Comparison of ENCODE assay signal across 10 cellular contexts in genomic region chr19:38721977-38722773, GRCh38. TPM values are rescaled to one million over a fixed set of nuclear protein-coding genes. Genes with fewer than 3 reads are reported as not detected.
DNase-seq lines count a peak whose midpoint lies in the region; ATAC-seq and TF ChIP-seq lines count a peak whose summit lies in the region.
"Had no signal": no experiment of that assay in that cellular context is flagged by ENCODE, and none has a peak within 500 bp of the region (broad histone marks: within the 10 kb centered on the region; RNA-seq: fewer than 3 reads in every experiment).

No MANE protein-coding gene starts in this region.

- peak overlapping the region; percentile 62 to 93 (median 89) for H3K27ac ChIP-seq in heart right ventricle
- H3K27ac ChIP-seq in urinary bladder (ENCODE audit: low read depth) = peak overlapping the region; percentile 38

- H3K4me3 ChIP-seq in heart right ventricle (peak overlapping the region in 1 of 10 donors; percentile 7), urinary bladder (ENCODE audit: low read depth, low read length) (no peak overlapping the region)

- no peaks in the 10 kb centered on the region for H3K9me3 ChIP-seq in heart right ventricle

- no peaks in the 10 kb centered on the region for H3K27me3 ChIP-seq in heart right ventricle

- peaks cover 49 to 90% (median 76%) of the 10 kb centered on the region in 9 donors for H3K4me1 ChIP-seq in heart right ventricle
- no peaks in the 10 kb centered on the region for H3K4me1 ChIP-seq in urinary bladder (ENCODE audit: insufficient read depth)

- intact Hi-C loops in heart right ventricle (cut with DNase I) = loop anchor here in 5 of 10 donors (2.0 to 10.0 kb wide), 6 partner anchors 70 to 177 kb away; partner anchors contain the start of genes ACTN4 (in 1 of the 5), ECH1 (in 1 of the 5) and HNRNPL (in 1 of the 5)

- ATAC-seq in heart right ventricle (peak; percentile 22 to 72 (median 57)), HG02981 (IDR thresholded peaks at IDR 0.05; ENCODE audit: unreplicated experiment) (no peak)
- ATAC-seq in activated CD4-positive, CD25-positive, alpha-beta regulatory T cell treated with anti-CD3 and anti-CD28 coated beads, Interleukin-2, amount 50 U/mL, for 24 hours = no peak
- ATAC-seq: SK-N-SH treated with all-trans-retinoic acid at 6 μM for 48 hours had no signal

- peak in 53 of 58 donors; percentile 16 to 93 (median 74) for DNase-seq in anterior cingulate cortex (lab: John Stamatoyannopoulos, UW)
- DNase-seq in heart right ventricle = peak; percentile 73 to 84
- peak; percentile 58 for DNase-seq in occipital lobe (lab: John Stamatoyannopoulos, UW)
- DNase-seq in NCI-H1417 (lab: John Stamatoyannopoulos, UW) = no peak
- DNase-seq: NCI-H2029 treated with DMSO at 0.1 percent for 48 hours had no signal

- 11 to 22% methylated on average over 17 of the region's 17 CpGs for WGBS in heart right ventricle, 2 donors
- WGBS in urinary bladder = 67% methylated on average over 17 of the region's 17 CpGs

- H3K36me3 ChIP-seq in heart right ventricle (peaks cover 17 to 100% (median 94%) of the 10 kb centered on the region in 9 donors), urinary bladder (ENCODE audit: insufficient read depth) (peaks cover 2% of the 10 kb centered on the region)

- peak in 2 of 9 donors; percentile 9 to 15 for TF ChIP-seq CTCF in heart right ventricle (IDR thresholded peaks at IDR 0.05)

RNA-seq across cellular contexts. Expression of gene CAPN12, which starts 22.1 kb away (rescaled TPM):
- total RNA-seq in heart right ventricle = 1 to 10 TPM in 2 of 10 donors, under 1 TPM in 8; 0.15 to 1.5 (median 0.59) TPM
- polyA plus RNA-seq in heart right ventricle = 1 to 10 TPM; 1.1 to 3.6 TPM
- not detected for total RNA-seq in occipital lobe
- total RNA-seq in urinary bladder = 1.4 TPM
- polyA plus RNA-seq in urinary bladder = 3.2 TPM

RNA-seq across cellular contexts. Expression of gene LGALS7, which starts 51.1 kb away (rescaled TPM):
- not detected for total RNA-seq in heart right ventricle
- not detected for polyA plus RNA-seq in heart right ventricle
- total RNA-seq in occipital lobe = 1.1 TPM
- not detected for total RNA-seq in urinary bladder
- polyA plus RNA-seq in urinary bladder = 1.4 TPM
- total RNA-seq: omental fat pad had no signal

Comparison
In these comparisons a context has a peak if more than half of its experiments do, and no peak if none do; other contexts are left out.
1. DNase-seq: peak in anterior cingulate cortex (53 of 58), heart right ventricle (2 of 2) and occipital lobe (single experiment); none in NCI-H1417 (0 of 3).
2. ATAC-seq: peak in heart right ventricle (8 of 8); none in HG02981 (single experiment) and activated CD4-positive, CD25-positive, alpha-beta regulatory T cell treated with anti-CD3 and anti-CD28 coated beads, Interleukin-2, amount 50 U/mL, for 24 hours (0 of 2).